ENCODE assay signal across 2 cellular contexts in genomic region chr7:104980969-104981670, GRCh38.
TF ChIP-seq lines count a peak whose summit lies in the region.

No MANE protein-coding gene starts in this region.

TF ChIP-seq in HEK293, 187 proteins besides CTCF, POLR2A, EP300 and RAD21 (continued from another document and continues in another):
- TF ChIP-seq ZNF366 (tag by site-specific recombination; conservative IDR thresholded peaks at IDR 0.05) (0 out of 2 replicates have a peak, but pooled peaks have one; percentile 45), PRDM1 (tag by site-specific recombination; IDR thresholded peaks at IDR 0.05) (peak; percentile 30; the same call in 1 of the 2 replicates), ZSCAN30 (tag by site-specific recombination; IDR thresholded peaks at IDR 0.05) (peak; percentile 77), ZFP69B (tag by site-specific recombination; IDR thresholded peaks at IDR 0.05) (no peak), YY2 (tag by site-specific recombination; IDR thresholded peaks at IDR 0.05) (no peak), ZNF362 (tag by site-specific recombination; IDR thresholded peaks at IDR 0.05) (0 out of 2 replicates have a peak, but pooled peaks have one; percentile 28), ZSCAN5A (tag by site-specific recombination; IDR thresholded peaks at IDR 0.05) (no peak), KLF8 (tag by site-specific recombination; IDR thresholded peaks at IDR 0.05) (no peak), ZNF600 (tag by site-specific recombination; IDR thresholded peaks at IDR 0.05) (0 out of 2 replicates have a peak, but pooled peaks have one; percentile 20), ZEB2 (tag by site-specific recombination; IDR thresholded peaks at IDR 0.05) (peak; percentile 39; the same call in 1 of the 2 replicates), PRDM6 (tag by site-specific recombination; IDR thresholded peaks at IDR 0.05) (peak; percentile 76), ZNF677 (tag by site-specific recombination; IDR thresholded peaks at IDR 0.05) (no peak)
- TF ChIP-seq, protein P1, sequence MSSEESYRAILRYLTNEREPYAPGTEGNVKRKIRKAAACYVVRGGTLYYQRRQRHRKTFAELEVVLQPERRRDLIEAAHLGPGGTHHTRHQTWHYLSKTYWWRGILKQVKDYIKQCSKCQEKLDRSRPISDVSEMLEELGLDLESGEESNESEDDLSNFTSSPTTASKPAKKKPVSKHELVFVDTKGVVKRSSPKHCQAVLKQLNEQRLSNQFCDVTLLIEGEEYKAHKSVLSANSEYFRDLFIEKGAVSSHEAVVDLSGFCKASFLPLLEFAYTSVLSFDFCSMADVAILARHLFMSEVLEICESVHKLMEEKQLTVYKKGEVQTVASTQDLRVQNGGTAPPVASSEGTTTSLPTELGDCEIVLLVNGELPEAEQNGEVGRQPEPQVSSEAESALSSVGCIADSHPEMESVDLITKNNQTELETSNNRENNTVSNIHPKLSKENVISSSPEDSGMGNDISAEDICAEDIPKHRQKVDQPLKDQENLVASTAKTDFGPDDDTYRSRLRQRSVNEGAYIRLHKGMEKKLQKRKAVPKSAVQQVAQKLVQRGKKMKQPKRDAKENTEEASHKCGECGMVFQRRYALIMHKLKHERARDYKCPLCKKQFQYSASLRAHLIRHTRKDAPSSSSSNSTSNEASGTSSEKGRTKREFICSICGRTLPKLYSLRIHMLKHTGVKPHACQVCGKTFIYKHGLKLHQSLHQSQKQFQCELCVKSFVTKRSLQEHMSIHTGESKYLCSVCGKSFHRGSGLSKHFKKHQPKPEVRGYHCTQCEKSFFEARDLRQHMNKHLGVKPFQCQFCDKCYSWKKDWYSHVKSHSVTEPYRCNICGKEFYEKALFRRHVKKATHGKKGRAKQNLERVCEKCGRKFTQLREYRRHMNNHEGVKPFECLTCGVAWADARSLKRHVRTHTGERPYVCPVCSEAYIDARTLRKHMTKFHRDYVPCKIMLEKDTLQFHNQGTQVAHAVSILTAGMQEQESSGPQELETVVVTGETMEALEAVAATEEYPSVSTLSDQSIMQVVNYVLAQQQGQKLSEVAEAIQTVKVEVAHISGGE (tag by site-specific recombination; conservative IDR thresholded peaks at IDR 0.05; ENCODE audit: low read depth): no peak
- TF ChIP-seq, protein P2, sequence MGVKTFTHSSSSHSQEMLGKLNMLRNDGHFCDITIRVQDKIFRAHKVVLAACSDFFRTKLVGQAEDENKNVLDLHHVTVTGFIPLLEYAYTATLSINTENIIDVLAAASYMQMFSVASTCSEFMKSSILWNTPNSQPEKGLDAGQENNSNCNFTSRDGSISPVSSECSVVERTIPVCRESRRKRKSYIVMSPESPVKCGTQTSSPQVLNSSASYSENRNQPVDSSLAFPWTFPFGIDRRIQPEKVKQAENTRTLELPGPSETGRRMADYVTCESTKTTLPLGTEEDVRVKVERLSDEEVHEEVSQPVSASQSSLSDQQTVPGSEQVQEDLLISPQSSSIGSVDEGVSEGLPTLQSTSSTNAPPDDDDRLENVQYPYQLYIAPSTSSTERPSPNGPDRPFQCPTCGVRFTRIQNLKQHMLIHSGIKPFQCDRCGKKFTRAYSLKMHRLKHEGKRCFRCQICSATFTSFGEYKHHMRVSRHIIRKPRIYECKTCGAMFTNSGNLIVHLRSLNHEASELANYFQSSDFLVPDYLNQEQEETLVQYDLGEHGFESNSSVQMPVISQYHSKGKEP (tag by site-specific recombination; IDR thresholded peaks at IDR 0.05): peak; percentile 82
- TF ChIP-seq, protein P3, sequence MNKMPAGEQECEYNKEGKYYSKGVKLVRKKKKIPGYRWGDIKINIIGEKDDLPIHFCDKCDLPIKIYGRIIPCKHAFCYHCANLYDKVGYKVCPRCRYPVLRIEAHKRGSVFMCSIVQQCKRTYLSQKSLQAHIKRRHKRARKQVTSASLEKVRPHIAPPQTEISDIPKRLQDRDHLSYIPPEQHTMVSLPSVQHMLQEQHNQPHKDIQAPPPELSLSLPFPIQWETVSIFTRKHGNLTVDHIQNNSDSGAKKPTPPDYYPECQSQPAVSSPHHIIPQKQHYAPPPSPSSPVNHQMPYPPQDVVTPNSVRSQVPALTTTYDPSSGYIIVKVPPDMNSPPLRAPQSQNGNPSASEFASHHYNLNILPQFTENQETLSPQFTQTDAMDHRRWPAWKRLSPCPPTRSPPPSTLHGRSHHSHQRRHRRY (tag by site-specific recombination; IDR thresholded peaks at IDR 0.05): no peak

TF ChIP-seq in HepG2, 621 proteins besides CTCF, POLR2A, EP300 and RAD21 (continued from another document and continues in another):
- no peak for TF ChIP-seq SP4 (CRISPR knock-in tag; IDR thresholded peaks at IDR 0.05)
- TF ChIP-seq, protein P4, sequence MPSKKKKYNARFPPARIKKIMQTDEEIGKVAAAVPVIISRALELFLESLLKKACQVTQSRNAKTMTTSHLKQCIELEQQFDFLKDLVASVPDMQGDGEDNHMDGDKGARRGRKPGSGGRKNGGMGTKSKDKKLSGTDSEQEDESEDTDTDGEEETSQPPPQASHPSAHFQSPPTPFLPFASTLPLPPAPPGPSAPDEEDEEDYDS (CRISPR knock-in tag; IDR thresholded peaks at IDR 0.05): no peak
- TF ChIP-seq BCL6 (CRISPR knock-in tag; IDR thresholded peaks at IDR 0.05): no peak
- TF ChIP-seq ZNF589 (CRISPR knock-in tag; conservative IDR thresholded peaks at IDR 0.05): no peak
- no peak for TF ChIP-seq ZNF598 (CRISPR knock-in tag; IDR thresholded peaks at IDR 0.05; ENCODE audit: borderline replicate concordance)
- no peak for TF ChIP-seq ZNF7 (CRISPR knock-in tag; IDR thresholded peaks at IDR 0.05)
- TF ChIP-seq ZNF280B (CRISPR knock-in tag; IDR thresholded peaks at IDR 0.05; ENCODE audit: borderline replicate concordance): no peak
- TF ChIP-seq ZNF350 (CRISPR knock-in tag; IDR thresholded peaks at IDR 0.05; ENCODE audit: borderline replicate concordance, low read depth): no peak
- TF ChIP-seq ZNF432 (CRISPR knock-in tag; IDR thresholded peaks at IDR 0.05; ENCODE audit: borderline replicate concordance): no peak
- TF ChIP-seq MYNN (CRISPR knock-in tag; IDR thresholded peaks at IDR 0.05; ENCODE audit: low read depth): no peak
- no peak for TF ChIP-seq ZNF563 (CRISPR knock-in tag; IDR thresholded peaks at IDR 0.05)
- no peak for TF ChIP-seq ZNF816 (CRISPR knock-in tag; IDR thresholded peaks at IDR 0.05; ENCODE audit: borderline replicate concordance)
- TF ChIP-seq, protein P5, sequence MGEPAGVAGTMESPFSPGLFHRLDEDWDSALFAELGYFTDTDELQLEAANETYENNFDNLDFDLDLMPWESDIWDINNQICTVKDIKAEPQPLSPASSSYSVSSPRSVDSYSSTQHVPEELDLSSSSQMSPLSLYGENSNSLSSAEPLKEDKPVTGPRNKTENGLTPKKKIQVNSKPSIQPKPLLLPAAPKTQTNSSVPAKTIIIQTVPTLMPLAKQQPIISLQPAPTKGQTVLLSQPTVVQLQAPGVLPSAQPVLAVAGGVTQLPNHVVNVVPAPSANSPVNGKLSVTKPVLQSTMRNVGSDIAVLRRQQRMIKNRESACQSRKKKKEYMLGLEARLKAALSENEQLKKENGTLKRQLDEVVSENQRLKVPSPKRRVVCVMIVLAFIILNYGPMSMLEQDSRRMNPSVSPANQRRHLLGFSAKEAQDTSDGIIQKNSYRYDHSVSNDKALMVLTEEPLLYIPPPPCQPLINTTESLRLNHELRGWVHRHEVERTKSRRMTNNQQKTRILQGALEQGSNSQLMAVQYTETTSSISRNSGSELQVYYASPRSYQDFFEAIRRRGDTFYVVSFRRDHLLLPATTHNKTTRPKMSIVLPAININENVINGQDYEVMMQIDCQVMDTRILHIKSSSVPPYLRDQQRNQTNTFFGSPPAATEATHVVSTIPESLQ (CRISPR knock-in tag; conservative IDR thresholded peaks at IDR 0.05): no peak
- TF ChIP-seq ZNF343 (CRISPR knock-in tag; IDR thresholded peaks at IDR 0.05): no peak
- no peak for TF ChIP-seq U2AF2 (IDR thresholded peaks at IDR 0.05; ENCODE audit: low read depth, low read length)
- TF ChIP-seq RFXANK (CRISPR knock-in tag; IDR thresholded peaks at IDR 0.05): no peak
- peak; percentile 36; the same call in 1 of the 2 replicates for TF ChIP-seq ZGPAT (CRISPR knock-in tag; IDR thresholded peaks at IDR 0.05)
- no peak for TF ChIP-seq BORCS8-MEF2B (CRISPR knock-in tag; IDR thresholded peaks at IDR 0.05)
- TF ChIP-seq FOXK1 (CRISPR knock-in tag; IDR thresholded peaks at IDR 0.05; ENCODE audit: borderline replicate concordance, low read depth): no peak
- TF ChIP-seq RFXAP (CRISPR knock-in tag; IDR thresholded peaks at IDR 0.05; ENCODE audit: borderline replicate concordance): no peak
- no peak for TF ChIP-seq SRSF4 (IDR thresholded peaks at IDR 0.05; ENCODE audit: low read depth, low read length, poor library complexity, severe bottlenecking)
- TF ChIP-seq, protein P6, sequence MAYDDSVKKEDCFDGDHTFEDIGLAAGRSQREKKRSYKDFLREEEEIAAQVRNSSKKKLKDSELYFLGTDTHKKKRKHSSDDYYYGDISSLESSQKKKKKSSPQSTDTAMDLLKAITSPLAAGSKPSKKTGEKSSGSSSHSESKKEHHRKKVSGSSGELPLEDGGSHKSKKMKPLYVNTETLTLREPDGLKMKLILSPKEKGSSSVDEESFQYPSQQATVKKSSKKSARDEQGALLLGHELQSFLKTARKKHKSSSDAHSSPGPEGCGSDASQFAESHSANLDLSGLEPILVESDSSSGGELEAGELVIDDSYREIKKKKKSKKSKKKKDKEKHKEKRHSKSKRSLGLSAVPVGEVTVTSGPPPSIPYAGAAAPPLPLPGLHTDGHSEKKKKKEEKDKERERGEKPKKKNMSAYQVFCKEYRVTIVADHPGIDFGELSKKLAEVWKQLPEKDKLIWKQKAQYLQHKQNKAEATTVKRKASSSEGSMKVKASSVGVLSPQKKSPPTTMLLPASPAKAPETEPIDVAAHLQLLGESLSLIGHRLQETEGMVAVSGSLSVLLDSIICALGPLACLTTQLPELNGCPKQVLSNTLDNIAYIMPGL (CRISPR knock-in tag; IDR thresholded peaks at IDR 0.05; ENCODE audit: borderline replicate concordance in 1 of 2, low read depth in 1 of 2): no peak
- TF ChIP-seq ZEB1 (IDR thresholded peaks at IDR 0.05; ENCODE audit: insufficient replicate concordance, low read depth): no peak
- no peak for TF ChIP-seq ZNF772 (CRISPR knock-in tag; IDR thresholded peaks at IDR 0.05)
- TF ChIP-seq KLF6 (CRISPR knock-in tag; IDR thresholded peaks at IDR 0.05): no peak
- TF ChIP-seq KLF16 (CRISPR knock-in tag; IDR thresholded peaks at IDR 0.05): peak in 1 of 2 experiments; percentile 28; a peak in 1 of 4 replicates
- no peak for TF ChIP-seq LRRFIP1 (CRISPR knock-in tag; conservative IDR thresholded peaks at IDR 0.05)
- no peak for TF ChIP-seq SATB2 (CRISPR knock-in tag; IDR thresholded peaks at IDR 0.05)
- TF ChIP-seq PAWR (CRISPR knock-in tag; IDR thresholded peaks at IDR 0.05; ENCODE audit: borderline replicate concordance): no peak
- TF ChIP-seq EZH2 (conservative IDR thresholded peaks at IDR 0.05; ENCODE audit: low read depth, low read length): no peak
- no peak for TF ChIP-seq ZNF382 (CRISPR knock-in tag; IDR thresholded peaks at IDR 0.05; ENCODE audit: borderline replicate concordance)
- no peak for TF ChIP-seq CCDC6 (CRISPR knock-in tag; IDR thresholded peaks at IDR 0.05)
- no peak for TF ChIP-seq KAT8 (CRISPR knock-in tag; IDR thresholded peaks at IDR 0.05)
- 0 out of 2 replicates have a peak, but pooled peaks have one; percentile 22 for TF ChIP-seq PPARG (CRISPR knock-in tag; conservative IDR thresholded peaks at IDR 0.05)
- peak; percentile 74 for TF ChIP-seq PAF1 (CRISPR knock-in tag; IDR thresholded peaks at IDR 0.05)
- TF ChIP-seq ZNF549 (CRISPR knock-in tag; IDR thresholded peaks at IDR 0.05): no peak
- no peak for TF ChIP-seq ZKSCAN8 (CRISPR knock-in tag; IDR thresholded peaks at IDR 0.05; ENCODE audit: borderline replicate concordance)
- no peak for TF ChIP-seq PHF20 (CRISPR knock-in tag; IDR thresholded peaks at IDR 0.05)
- no peak for TF ChIP-seq HCFC1 (IDR thresholded peaks at IDR 0.05; ENCODE audit: low read depth, low read length)
- TF ChIP-seq HMG20A (CRISPR knock-in tag; IDR thresholded peaks at IDR 0.05; ENCODE audit: borderline replicate concordance): no peak
- TF ChIP-seq SMC3 (IDR thresholded peaks at IDR 0.05; ENCODE audit: low read length): peak; percentile 64
- TF ChIP-seq DPF2 (CRISPR knock-in tag; IDR thresholded peaks at IDR 0.05; ENCODE audit: borderline replicate concordance, low read depth): no peak
- no peak for TF ChIP-seq SMYD3 (CRISPR knock-in tag; IDR thresholded peaks at IDR 0.05)
